8 cellular contexts compared by ENCODE assay signal in genomic region chr1:161905269-161905884, GRCh38.
DNase-seq lines count a peak whose midpoint lies in the region; FAIRE-seq and TF ChIP-seq lines count a peak whose summit lies in the region.
"Had no signal": no experiment of that assay in that cellular context is flagged by ENCODE, and none has a peak within 500 bp of the region (broad histone marks: within the 10 kb centered on the region; RNA-seq: fewer than 3 reads in every experiment).

No MANE protein-coding gene starts in this region.

- H3K36me3 ChIP-seq in keratinocyte (ENCODE audit: control insufficient read depth in 2 of 2, extremely low read depth in 1 of 2, insufficient read depth in 2 of 2, low read length in 2 of 2), result no peaks in the 10 kb centered on the region

- H3K4me2 ChIP-seq in keratinocyte (ENCODE audit: control insufficient read depth, extremely low read depth, insufficient read depth, low read depth, low read length), result no peak overlapping the region

- intact Hi-C loops in activated CD4-positive, alpha-beta T cell treated with anti-CD3 and anti-CD28 coated beads, Interleukin-2, amount 10 ng/mL, durations not matched to agents 24 days and 14 days (cut with micrococcal nuclease), result loop anchor here (10.0 kb wide), 1 partner anchor 129 kb away; no protein-coding TSS in a partner anchor

- H2AFZ ChIP-seq in keratinocyte (ENCODE audit: control insufficient read depth, low read length), result no peak overlapping the region

- no peak overlapping the region for H3K27ac Mint-ChIP-seq in activated CD4-positive, alpha-beta T cell treated with anti-CD3 and anti-CD28 coated beads, Interleukin-2, amount 10 ng/mL, durations not matched to agents 24 days and 14 days
- H3K27ac Mint-ChIP-seq: naive B cell had no signal

- no peak overlapping the region for H3K27ac ChIP-seq in keratinocyte (ENCODE audit: control insufficient read depth, insufficient read depth, low read length)

- H3K9me3 Mint-ChIP-seq in activated CD4-positive, alpha-beta T cell treated with anti-CD3 and anti-CD28 coated beads, Interleukin-2, amount 10 ng/mL, durations not matched to agents 24 days and 14 days, result no peaks in the 10 kb centered on the region
- H3K9me3 Mint-ChIP-seq: naive B cell had no signal

- H4K20me1 ChIP-seq in keratinocyte (ENCODE audit: control insufficient read depth, extremely low read depth, insufficient read depth, low read length), result no peaks in the 10 kb centered on the region

- dilution Hi-C loops in keratinocyte (cut with MboI; ENCODE audit: extremely low pct_ligation_motif_present, low sequenced_read_pairs), result no loop called here

- H3K9ac ChIP-seq in keratinocyte (ENCODE audit: control insufficient read depth, extremely low read depth, insufficient read depth, low read length), result no peak overlapping the region

- H3K27me3 ChIP-seq in keratinocyte (ENCODE audit: control insufficient read depth, extremely low read depth, insufficient read depth, low read length), result no peaks in the 10 kb centered on the region

- no peaks in the 10 kb centered on the region for H3K4me1 ChIP-seq in keratinocyte (ENCODE audit: control insufficient read depth, extremely low read depth, insufficient read depth, low read length)

- FAIRE-seq in keratinocyte (lab: Jason Lieb, UNC), result no peak

- no peaks in the 10 kb centered on the region for H3K79me2 ChIP-seq in keratinocyte (ENCODE audit: control insufficient read depth, insufficient read depth, low read length)

- H3K4me3 ChIP-seq in GM12864 (ENCODE audit: low read depth, low read length) (no peak overlapping the region), keratinocyte (ENCODE audit: control insufficient read depth in 2 of 3, extremely low read depth in 1 of 3, insufficient read depth in 2 of 3, low read depth in 1 of 3, low read length in 3 of 3) (no peak overlapping the region)

- DNase-seq in GM12864 (ENCODE audit: low read depth) (peak; percentile 5), HT-29 (ENCODE audit: low spot score) (peak; percentile 46), keratinocyte (ENCODE audit: low read depth, low spot score) (no peak), NCI-H524 treated with DMSO at 0.1 percent for 48 hours (lab: John Stamatoyannopoulos, UW) (no peak), islet precursor cell (no peak), NOMO-1 (lab: John Stamatoyannopoulos, UW; ENCODE audit: unreplicated experiment in 2 of 2) (no peak)
- peak; percentile 74 for DNase-seq in activated CD4-positive, alpha-beta T cell treated with anti-CD3 and anti-CD28 coated beads, Interleukin-2, amount 10 ng/mL, durations not matched to agents 24 days and 14 days
- DNase-seq: naive B cell had no signal

- H3K27me3 Mint-ChIP-seq in activated CD4-positive, alpha-beta T cell treated with anti-CD3 and anti-CD28 coated beads, Interleukin-2, amount 10 ng/mL, durations not matched to agents 24 days and 14 days, result no peaks in the 10 kb centered on the region
- H3K27me3 Mint-ChIP-seq: naive B cell had no signal

- H3K36me3 Mint-ChIP-seq in activated CD4-positive, alpha-beta T cell treated with anti-CD3 and anti-CD28 coated beads, Interleukin-2, amount 10 ng/mL, durations not matched to agents 24 days and 14 days (ENCODE audit: low read depth), result no peaks in the 10 kb centered on the region
- H3K36me3 Mint-ChIP-seq: naive B cell had no signal

- no peak overlapping the region for H3K4me3 Mint-ChIP-seq in activated CD4-positive, alpha-beta T cell treated with anti-CD3 and anti-CD28 coated beads, Interleukin-2, amount 10 ng/mL, durations not matched to agents 24 days and 14 days
- H3K4me3 Mint-ChIP-seq: naive B cell had no signal

- no peaks in the 10 kb centered on the region for H3K9me1 ChIP-seq in keratinocyte (ENCODE audit: control insufficient read depth, extremely low read depth, insufficient read depth, low read length)

- no peaks in the 10 kb centered on the region for H3K9me3 ChIP-seq in keratinocyte (ENCODE audit: control insufficient read depth, low read depth, low read length)

- TF ChIP-seq CTCF in GM12864 (IDR thresholded peaks at IDR 0.05; ENCODE audit: low read depth, low read length, missing control alignments) (peak; percentile 64), keratinocyte (optimal IDR thresholded peaks at IDR 0.05 in 1 of 3, IDR thresholded peaks at IDR 0.05 in 1 of 3, conservative IDR thresholded peaks at IDR 0.05 in 1 of 3; ENCODE audit: extremely low read depth in 1 of 3, insufficient read depth in 2 of 3, low read length in 3 of 3) (peak; percentile 35 to 59 (median 55))

- peaks cover 6% of the 10 kb centered on the region for H3K4me1 Mint-ChIP-seq in activated CD4-positive, alpha-beta T cell treated with anti-CD3 and anti-CD28 coated beads, Interleukin-2, amount 10 ng/mL, durations not matched to agents 24 days and 14 days
- H3K4me1 Mint-ChIP-seq: naive B cell had no signal

Comparison
In these comparisons a context has a peak if more than half of its experiments do, and no peak if none do; other contexts are left out.
1. DNase-seq: peak in GM12864 (single experiment), HT-29 (single experiment) and activated CD4-positive, alpha-beta T cell treated with anti-CD3 and anti-CD28 coated beads, Interleukin-2, amount 10 ng/mL, durations not matched to agents 24 days and 14 days (single experiment); none in keratinocyte (single experiment), NCI-H524 treated with DMSO at 0.1 percent for 48 hours (single experiment), islet precursor cell (single experiment) and NOMO-1 (0 of 2).